ENCODE assay signal across 11 cellular contexts in genomic region chr6:41430875-41431274, GRCh38.
DNase-seq lines count a peak whose midpoint lies in the region; ATAC-seq and TF ChIP-seq lines count a peak whose summit lies in the region.
"Had no signal": no experiment of that assay in that cellular context is flagged by ENCODE, and none has a peak within 500 bp of the region (broad histone marks: within the 10 kb centered on the region; RNA-seq: fewer than 3 reads in every experiment).

No MANE protein-coding gene starts in this region.

- BruUV-seq in HCT116 (replicated peaks; lab: Mats Ljungman, UMichigan): no TSS peak

- no peak for TF ChIP-seq POLR2A in HCT116 (IDR thresholded peaks at IDR 0.05; ENCODE audit: borderline replicate concordance, extremely low read depth, insufficient read depth, insufficient read length)

- H3K4me1 ChIP-seq in HCT116 (ENCODE audit: control insufficient read depth in 1 of 2, insufficient read depth in 2 of 2, low read length in 2 of 2): peaks cover 36 to 53% of the 10 kb centered on the region in 2 experiments

- TF ChIP-seq CTCF in HCT116 (IDR thresholded peaks at IDR 0.05 in 2 of 3, conservative IDR thresholded peaks at IDR 0.05 in 1 of 3; ENCODE audit: borderline replicate concordance in 1 of 3, insufficient read depth in 1 of 3, low read depth in 2 of 3, low read length in 2 of 3) (no peak), foreskin fibroblast (IDR thresholded peaks at IDR 0.05; ENCODE audit: low read depth, low read length) (no peak)

- H3K79me2 ChIP-seq in HCT116 (ENCODE audit: insufficient read depth, low read length): no peaks in the 10 kb centered on the region

- CTCF ChIA-PET in HCT116 (lab: Charles Lee): no interaction called here

- POLR2A ChIA-PET in HCT116 (lab: Charles Lee): interaction anchor here (0.6 kb wide), 1 partner anchor 14 kb away, joined by 3 read pairs; no protein-coding TSS in a partner anchor

- peak overlapping the region; percentile 41 for H2AFZ ChIP-seq in HCT116 (ENCODE audit: low read depth, low read length, poor library complexity, severe bottlenecking)

- H3K9ac ChIP-seq in HCT116 (ENCODE audit: low read length): no peak overlapping the region

- H3K27me3 ChIP-seq in HCT116 (ENCODE audit: insufficient read depth, low read length): no peaks in the 10 kb centered on the region

- H3K9me2 ChIP-seq in HCT116 (ENCODE audit: insufficient read depth): no peaks in the 10 kb centered on the region

- H4K20me1 ChIP-seq in HCT116 (ENCODE audit: insufficient read depth): no peaks in the 10 kb centered on the region

- H3K4me3 ChIP-seq in HCT116 (replicated peaks in 1 of 2; ENCODE audit: low read depth in 1 of 2, low read length in 2 of 2): no peak overlapping the region
- H3K4me3 ChIP-seq in foreskin fibroblast (ENCODE audit: low read depth in 1 of 2, low read length in 2 of 2): no peak overlapping the region
- H3K4me3 ChIP-seq: skin epidermis had no signal

- ATAC-seq in HCT116: peak; percentile 36
- ATAC-seq in HG03521 (IDR thresholded peaks at IDR 0.05; ENCODE audit: unreplicated experiment): no peak

- RAD21 ChIA-PET in HCT116 (lab: Charles Lee; ENCODE audit: low non-redundant PET in 1 of 2, low total read pairs in 2 of 2, uncharacterized antibody in 2 of 2, unreplicated experiment in 2 of 2): no interaction called here

- intact Hi-C loops in HCT116 (cut with micrococcal nuclease): no loop called here

- DNase-seq in A172 (ENCODE audit: low spot score): peak; percentile 80
- peak; percentile 39 for DNase-seq in HCT116 (ENCODE audit: low read depth, low spot score)
- DNase-seq in SW 1271 (lab: John Stamatoyannopoulos, UW): peak; percentile 33 to 44
- peak; percentile 30 to 59 for DNase-seq in foreskin fibroblast
- no peak for DNase-seq in epidermal melanocyte (ENCODE audit: insufficient read length, low spot score)
- no peak for DNase-seq in stimulated activated CD4-positive, alpha-beta T cell treated with anti-CD3 and anti-CD28 coated beads, Interleukin-4, amount 100 ng/mL, for 1 hour
- no peak for DNase-seq in OCI-M2 (lab: John Stamatoyannopoulos, UW; ENCODE audit: unreplicated experiment)
- DNase-seq: effector CD4-positive, alpha-beta T cell; naive B cell had no signal

- no peaks in the 10 kb centered on the region for H3K9me3 ChIP-seq in HCT116 (ENCODE audit: control insufficient read depth in 1 of 2, insufficient read depth in 1 of 2, low read depth in 1 of 2, low read length in 2 of 2)

- no peak for TF ChIP-seq RAD21 in HCT116 (IDR thresholded peaks at IDR 0.05; ENCODE audit: low read depth)

- H3K27ac ChIP-seq in HCT116 (ENCODE audit: low read depth, low read length): peak overlapping the region; percentile 30; the same call in 1 of the 2 replicates

- no peaks in the 10 kb centered on the region for H3K36me3 ChIP-seq in HCT116 (ENCODE audit: control insufficient read depth in 1 of 2, insufficient read depth in 2 of 2, low read length in 2 of 2)

- peak overlapping the region; percentile 65 for H3K4me2 ChIP-seq in HCT116 (ENCODE audit: low read length)

TF ChIP-seq in HCT116, 20 proteins besides CTCF, POLR2A, EP300 and RAD21:
- TF ChIP-seq POLR2AphosphoS5 (IDR thresholded peaks at IDR 0.05; ENCODE audit: low read depth, low read length) (peak; percentile 25; the same call in 1 of the 2 replicates), ATF3 (IDR thresholded peaks at IDR 0.05) (no peak), ELF1 (IDR thresholded peaks at IDR 0.05; ENCODE audit: borderline replicate concordance, low read depth) (no peak), EZH2 (IDR thresholded peaks at IDR 0.05) (no peak), EGR1 (IDR thresholded peaks at IDR 0.05; ENCODE audit: low read depth) (no peak), FOSL1 (IDR thresholded peaks at IDR 0.05; ENCODE audit: low read depth) (peak; percentile 59)
- TF ChIP-seq, protein P1, sequence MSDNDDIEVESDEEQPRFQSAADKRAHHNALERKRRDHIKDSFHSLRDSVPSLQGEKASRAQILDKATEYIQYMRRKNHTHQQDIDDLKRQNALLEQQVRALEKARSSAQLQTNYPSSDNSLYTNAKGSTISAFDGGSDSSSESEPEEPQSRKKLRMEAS (IDR thresholded peaks at IDR 0.05): 0 out of 2 replicates have a peak, but pooled peaks have one; percentile 18
- TF ChIP-seq, protein P2, sequence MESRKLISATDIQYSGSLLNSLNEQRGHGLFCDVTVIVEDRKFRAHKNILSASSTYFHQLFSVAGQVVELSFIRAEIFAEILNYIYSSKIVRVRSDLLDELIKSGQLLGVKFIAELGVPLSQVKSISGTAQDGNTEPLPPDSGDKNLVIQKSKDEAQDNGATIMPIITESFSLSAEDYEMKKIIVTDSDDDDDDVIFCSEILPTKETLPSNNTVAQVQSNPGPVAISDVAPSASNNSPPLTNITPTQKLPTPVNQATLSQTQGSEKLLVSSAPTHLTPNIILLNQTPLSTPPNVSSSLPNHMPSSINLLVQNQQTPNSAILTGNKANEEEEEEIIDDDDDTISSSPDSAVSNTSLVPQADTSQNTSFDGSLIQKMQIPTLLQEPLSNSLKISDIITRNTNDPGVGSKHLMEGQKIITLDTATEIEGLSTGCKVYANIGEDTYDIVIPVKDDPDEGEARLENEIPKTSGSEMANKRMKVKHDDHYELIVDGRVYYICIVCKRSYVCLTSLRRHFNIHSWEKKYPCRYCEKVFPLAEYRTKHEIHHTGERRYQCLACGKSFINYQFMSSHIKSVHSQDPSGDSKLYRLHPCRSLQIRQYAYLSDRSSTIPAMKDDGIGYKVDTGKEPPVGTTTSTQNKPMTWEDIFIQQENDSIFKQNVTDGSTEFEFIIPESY (IDR thresholded peaks at IDR 0.05; ENCODE audit: extremely low read depth, insufficient replicate concordance, low read length): no peak

Comparison
In these comparisons a context has a peak if more than half of its experiments do, and no peak if none do; other contexts are left out.
1. DNase-seq: peak in A172 (single experiment), HCT116 (single experiment), SW 1271 (2 of 2) and foreskin fibroblast (2 of 2); none in epidermal melanocyte (single experiment), stimulated activated CD4-positive, alpha-beta T cell treated with anti-CD3 and anti-CD28 coated beads, Interleukin-4, amount 100 ng/mL, for 1 hour (single experiment) and OCI-M2 (single experiment).